ENCODE assay signal across 15 cellular contexts in the genomic region with DNA sequence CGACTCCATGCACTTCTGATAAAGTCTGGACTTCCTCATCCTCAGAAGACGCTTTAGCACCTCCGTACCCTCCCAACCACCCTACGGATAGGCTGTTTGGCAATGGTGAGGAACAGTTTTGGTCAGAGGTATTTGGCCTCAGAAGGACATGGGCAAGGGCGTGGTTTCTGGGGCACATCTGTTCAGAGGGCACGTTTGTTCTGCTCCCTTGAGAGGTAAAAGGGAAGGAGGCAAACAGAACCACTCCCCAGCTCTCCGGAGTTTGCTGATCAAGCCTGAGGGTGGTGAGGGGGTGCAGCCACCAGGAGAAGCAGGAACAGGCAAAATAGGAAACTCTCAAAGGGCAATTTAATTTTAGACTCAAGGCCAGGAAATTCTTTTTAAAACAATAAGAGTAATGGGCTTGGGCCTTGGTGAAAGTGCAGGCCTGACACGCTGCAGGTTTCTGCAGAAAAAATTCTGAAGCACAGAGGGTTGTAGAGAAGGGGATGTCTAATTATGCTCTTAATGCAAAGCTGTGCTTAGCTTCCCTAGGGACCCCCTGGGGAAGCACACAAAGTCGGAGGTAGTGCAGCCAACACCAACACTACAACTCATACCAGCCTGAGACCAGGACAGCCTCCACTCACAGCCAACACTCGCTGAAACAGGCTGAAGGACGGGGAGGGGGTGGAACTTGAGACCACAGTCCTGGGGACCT. TPM values are rescaled to one million over a fixed set of nuclear protein-coding genes. Genes with fewer than 3 reads are reported as not detected.
DNase-seq lines count a peak whose midpoint lies in the region; ATAC-seq, FAIRE-seq and TF ChIP-seq lines count a peak whose summit lies in the region.
"Had no signal": no experiment of that assay in that cellular context is flagged by ENCODE, and none has a peak within 500 bp of the region (broad histone marks: within the 10 kb centered on the region; RNA-seq: fewer than 3 reads in every experiment).

No MANE protein-coding gene starts in this region.

- peaks cover 57 to 79% (median 72%) of the 10 kb centered on the region in 3 donors for H3K4me1 Mint-ChIP-seq in naive B cell
- peaks cover 18% of the 10 kb centered on the region for H3K4me1 Mint-ChIP-seq in activated CD8-positive, alpha-beta T cell treated with anti-CD3 and anti-CD28 coated beads, Interleukin-2, amount 10 ng/mL, durations not matched to agents 7 days and 5 days (ENCODE audit: low read depth)

- H3K4me2 ChIP-seq in DOHH2 (ENCODE audit: low read length) (peak overlapping the region; percentile 68), SU-DHL-6 (ENCODE audit: low read depth, low read length, poor library complexity, severe bottlenecking) (peak overlapping the region; percentile 27)

- H3K27me3 Mint-ChIP-seq in naive B cell: no peaks in the 10 kb centered on the region
- peaks cover 3% of the 10 kb centered on the region for H3K27me3 Mint-ChIP-seq in activated CD8-positive, alpha-beta T cell treated with anti-CD3 and anti-CD28 coated beads, Interleukin-2, amount 10 ng/mL, durations not matched to agents 7 days and 5 days (ENCODE audit: low read depth)

- peak overlapping the region; percentile 50 for H2AFZ ChIP-seq in SU-DHL-6 (ENCODE audit: low read depth, low read length, severe bottlenecking)

- no peak for FAIRE-seq in RCC 7860 (lab: Jason Lieb, UNC)
- no peak for FAIRE-seq in D721Med (lab: Jason Lieb, UNC)

- H3K27me3 ChIP-seq in DOHH2 (ENCODE audit: control insufficient read depth, low read length) (no peaks in the 10 kb centered on the region), SU-DHL-6 (ENCODE audit: low read length) (no peaks in the 10 kb centered on the region)
- H3K27me3 ChIP-seq: SJCRH30 had no signal

- H3K36me3 Mint-ChIP-seq in naive B cell: no peaks in the 10 kb centered on the region
- no peaks in the 10 kb centered on the region for H3K36me3 Mint-ChIP-seq in activated CD8-positive, alpha-beta T cell treated with anti-CD3 and anti-CD28 coated beads, Interleukin-2, amount 10 ng/mL, durations not matched to agents 7 days and 5 days (ENCODE audit: low read depth)

- H4K20me1 ChIP-seq in DOHH2 (ENCODE audit: control insufficient read depth, insufficient read depth, low read depth, low read length) (no peaks in the 10 kb centered on the region), SU-DHL-6 (ENCODE audit: low read depth, low read length) (no peaks in the 10 kb centered on the region)

- ATAC-seq in HG03354 (IDR thresholded peaks at IDR 0.05; ENCODE audit: poor library complexity, severe bottlenecking, unreplicated experiment) (peak; percentile 54), naive B cell (ENCODE audit: low read depth in 2 of 2) (peak; percentile 90 to 92), GM18519 (IDR thresholded peaks at IDR 0.05; ENCODE audit: low FRiP score, unreplicated experiment) (no peak)
- ATAC-seq in activated CD8-positive, alpha-beta T cell treated with anti-CD3 and anti-CD28 coated beads, Interleukin-2, amount 10 ng/mL, durations not matched to agents 7 days and 5 days: no peak

- no peaks in the 10 kb centered on the region for H3K36me3 ChIP-seq in DOHH2 (ENCODE audit: control insufficient read depth, low read length)
- H3K36me3 ChIP-seq in SU-DHL-6 (ENCODE audit: low read length): no peaks in the 10 kb centered on the region
- H3K36me3 ChIP-seq: SJCRH30 had no signal

- POLR2A ChIA-PET in activated CD8-positive, alpha-beta T cell treated with anti-CD3 and anti-CD28 coated beads, Interleukin-2, amount 10 ng/mL, durations not matched to agents 7 days and 5 days (lab: Charles Lee): no interaction called here

- H3K9me3 ChIP-seq in DOHH2 (ENCODE audit: control insufficient read depth, insufficient read depth, low read length) (no peaks in the 10 kb centered on the region), SU-DHL-6 (ENCODE audit: insufficient read depth, low read length) (no peaks in the 10 kb centered on the region)
- H3K9me3 ChIP-seq: SJCRH30 had no signal

- CTCF ChIA-PET in activated CD8-positive, alpha-beta T cell treated with anti-CD3 and anti-CD28 coated beads, Interleukin-2, amount 10 ng/mL, durations not matched to agents 7 days and 5 days (lab: Charles Lee): no interaction called here

- H3K9ac ChIP-seq in SU-DHL-6 (ENCODE audit: low read length): peak overlapping the region; percentile 22; the same call in 1 of the 2 replicates

- H3F3A ChIP-seq in DOHH2 (ENCODE audit: control insufficient read depth, insufficient read depth) (peaks cover 27% of the 10 kb centered on the region), SU-DHL-6 (ENCODE audit: insufficient read depth) (no peaks in the 10 kb centered on the region)

- TF ChIP-seq CTCF in DOHH2 (IDR thresholded peaks at IDR 0.05; ENCODE audit: low read depth, low read length, poor library complexity, severe bottlenecking): no peak
- no peak for TF ChIP-seq CTCF in SU-DHL-6 (IDR thresholded peaks at IDR 0.05; ENCODE audit: insufficient read depth, low read length, poor library complexity, severe bottlenecking)
- no peak for TF ChIP-seq CTCF in D721Med (IDR thresholded peaks at IDR 0.05; ENCODE audit: insufficient read depth, missing control alignments)

- peak; percentile 49 for DNase-seq in naive B cell
- no peak for DNase-seq in RCC 7860 (ENCODE audit: low spot score)
- DNase-seq in D721Med (ENCODE audit: insufficient read length, low spot score): no peak
- DNase-seq in activated CD8-positive, alpha-beta T cell treated with anti-CD3 and anti-CD28 coated beads, Interleukin-2, amount 10 ng/mL, durations not matched to agents 7 days and 5 days: no peak
- DNase-seq: activated gamma-delta T cell treated with Interleukin-2 at 50 U/mL for 16 hours; anterior cingulate cortex; NCI-H2171; SJCRH30; stimulated activated CD4-positive, alpha-beta T cell treated with anti-CD3 and anti-CD28 coated beads, Interleukin-4, amount 100 ng/mL, for 4 hours; stimulated activated CD8-positive, alpha-beta memory T cell treated with anti-CD3 and anti-CD28 coated beads, Interleukin-4, amount 100 ng/mL, for 48 hours had no signal

- H3K4me3 Mint-ChIP-seq in naive B cell: peak overlapping the region; percentile 33 to 93 (median 77)
- H3K4me3 Mint-ChIP-seq in activated CD8-positive, alpha-beta T cell treated with anti-CD3 and anti-CD28 coated beads, Interleukin-2, amount 10 ng/mL, durations not matched to agents 7 days and 5 days: no peak overlapping the region
- H3K4me3 Mint-ChIP-seq: T-helper 2 cell treated with Interferon-gamma antibody and Interleukin-4, amounts not matched to agents 5 μg/mL and 100 μg/mL, for 36 hours had no signal

- H3K4me3 ChIP-seq in DOHH2 (ENCODE audit: low read length) (peak overlapping the region; percentile 63), SU-DHL-6 (ENCODE audit: insufficient read depth, low read length, poor library complexity, severe bottlenecking) (no peak overlapping the region)
- H3K4me3 ChIP-seq: SJCRH30 had no signal

- H3K27ac Mint-ChIP-seq in naive B cell: peak overlapping the region; percentile 68 to 96 (median 87)
- no peak overlapping the region for H3K27ac Mint-ChIP-seq in activated CD8-positive, alpha-beta T cell treated with anti-CD3 and anti-CD28 coated beads, Interleukin-2, amount 10 ng/mL, durations not matched to agents 7 days and 5 days
- H3K27ac Mint-ChIP-seq: T-helper 2 cell treated with Interferon-gamma antibody and Interleukin-4, amounts not matched to agents 5 μg/mL and 100 μg/mL, for 36 hours had no signal

- H3K27ac ChIP-seq in DOHH2 (ENCODE audit: low read depth, low read length) (peak overlapping the region; percentile 80), SU-DHL-6 (ENCODE audit: low read depth, low read length) (peak overlapping the region; percentile 30; the same call in 1 of the 2 replicates)
- H3K27ac ChIP-seq: SJCRH30 had no signal

- no peaks in the 10 kb centered on the region for H3K9me2 ChIP-seq in DOHH2 (replicated peaks; ENCODE audit: control insufficient read depth, low read length)
- no peaks in the 10 kb centered on the region for H3K9me2 ChIP-seq in SU-DHL-6 (replicated peaks; ENCODE audit: insufficient read depth, low read length)

- H3K4me1 ChIP-seq in DOHH2 (ENCODE audit: control insufficient read depth, low read length): peaks cover 92% of the 10 kb centered on the region
- H3K4me1 ChIP-seq: SJCRH30 had no signal

- peaks cover 0 to 11% (median 0%) of the 10 kb centered on the region in 7 donors for H3K9me3 Mint-ChIP-seq in naive B cell
- no peaks in the 10 kb centered on the region for H3K9me3 Mint-ChIP-seq in activated CD8-positive, alpha-beta T cell treated with anti-CD3 and anti-CD28 coated beads, Interleukin-2, amount 10 ng/mL, durations not matched to agents 7 days and 5 days (ENCODE audit: insufficient read depth)
- H3K9me3 Mint-ChIP-seq: T-helper 2 cell treated with Interferon-gamma antibody and Interleukin-4, amounts not matched to agents 5 μg/mL and 100 μg/mL, for 36 hours had no signal

- H3K79me2 ChIP-seq in DOHH2 (ENCODE audit: control insufficient read depth, low read length) (no peaks in the 10 kb centered on the region), SU-DHL-6 (ENCODE audit: insufficient read depth, low read length) (no peaks in the 10 kb centered on the region)

RNA-seq across cellular contexts. Expression of a gene that starts 23.3 kb away (rescaled TPM):
- polyA plus RNA-seq in naive B cell (ENCODE audit: low read depth in 6 of 6): 100 to 1,000 TPM; 205 to 278 (median 247) TPM
- total RNA-seq in activated CD8-positive, alpha-beta T cell treated with anti-CD3 and anti-CD28 coated beads, Interleukin-2, amount 10 ng/mL, durations not matched to agents 7 days and 5 days: 100 to 1,000 TPM; 456 to 467 TPM

Comparison
In these comparisons a context has a peak if more than half of its experiments do, and no peak if none do; other contexts are left out.
1. ATAC-seq: peak in HG03354 (single experiment) and naive B cell (2 of 2); none in GM18519 (single experiment) and activated CD8-positive, alpha-beta T cell treated with anti-CD3 and anti-CD28 coated beads, Interleukin-2, amount 10 ng/mL, durations not matched to agents 7 days and 5 days (single experiment).